22 cellular contexts compared by ENCODE assay signal in the genomic region with DNA sequence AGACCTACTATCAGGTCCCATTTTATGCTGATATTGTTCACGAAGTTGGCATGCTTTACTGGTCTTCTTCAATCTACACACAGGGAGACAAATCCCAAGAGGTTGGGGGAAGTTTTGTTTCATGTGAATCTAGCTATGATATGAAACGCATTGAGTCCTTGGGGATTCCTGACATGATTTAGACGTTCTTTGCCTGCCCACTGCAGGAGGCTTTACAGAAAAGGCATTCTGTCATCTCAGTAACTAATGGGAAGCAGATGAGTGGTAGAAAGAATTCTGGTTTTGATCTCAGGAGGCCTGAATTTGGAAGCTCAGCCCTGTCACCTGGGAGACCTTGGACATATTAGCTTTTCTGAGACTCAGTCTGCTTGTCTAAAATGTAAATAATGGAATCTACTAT.
"Had no signal": no experiment of that assay in that cellular context is flagged by ENCODE, and none has a peak within 500 bp of the region (broad histone marks: within the 10 kb centered on the region; RNA-seq: fewer than 3 reads in every experiment).

No MANE protein-coding gene starts in this region.

- DNase-seq: activated B cell treated with CpG ODN at 0.5 μM for 24 hours; activated CD4-positive, alpha-beta T cell treated with anti-CD3 and anti-CD28 coated beads for 36 hours; activated CD4-positive, alpha-beta T cell treated with anti-CD3 and anti-CD28 coated beads, Interleukin-2, amount 50 U/mL, for 48 hours; activated CD8-positive, alpha-beta memory T cell treated with anti-CD3 and anti-CD28 coated beads, Interleukin-2, amount 50 U/mL, for 48 hours; activated naive CD4-positive, alpha-beta T cell; activated T-cell treated with anti-CD3 and anti-CD28 coated beads, Interleukin-2, amount 50 U/mL, for 4 hours; cerebellar nuclear complex; effector CD4-positive, alpha-beta T cell; erythroblast; heart right ventricle; kidney; lower lobe of right lung; mesendoderm; naive B cell; psoas muscle; right cardiac atrium; stimulated activated CD4-positive, alpha-beta T cell treated with anti-CD3 and anti-CD28 coated beads, Interleukin-1b, Interleukin-23, amount 100 ng/mL, for 48 hours; stimulated activated naive CD8-positive, alpha-beta T cell treated with anti-CD3 and anti-CD28 coated beads, Interleukin-15, amount 100 ng/mL, for 72 hours; transverse colon had no signal

- H3K36me3 ChIP-seq: heart right ventricle, lower lobe of right lung, neural progenitor cell, suprapubic skin, transverse colon had no signal

- H3K27me3 ChIP-seq: heart right ventricle, neural progenitor cell, suprapubic skin, transverse colon had no signal

- H3K9ac ChIP-seq: neural progenitor cell had no signal

- H3K9me3 ChIP-seq: heart right ventricle, lower lobe of right lung, psoas muscle, suprapubic skin, transverse colon had no signal

- H3K4me1 ChIP-seq: lower lobe of right lung, psoas muscle, suprapubic skin had no signal

- H3K4me2 ChIP-seq: neural progenitor cell had no signal

- H3K4me3 ChIP-seq: heart right ventricle, lower lobe of right lung, neural progenitor cell, psoas muscle, skin epidermis, suprapubic skin, transverse colon had no signal

- H3K27ac ChIP-seq: heart right ventricle, lower lobe of right lung, neural progenitor cell, psoas muscle, skin epidermis, suprapubic skin, transverse colon had no signal

- H2AFZ ChIP-seq: neural progenitor cell had no signal
